ENCODE assay signal across 8 cellular contexts in genomic region chr10:133275683-133276092, GRCh38. TPM values are rescaled to one million over a fixed set of nuclear protein-coding genes. Genes with fewer than 3 reads are reported as not detected.
DNase-seq lines count a peak whose midpoint lies in the region; ATAC-seq and TF ChIP-seq lines count a peak whose summit lies in the region.

No MANE protein-coding gene starts in this region.

- peak overlapping the region; percentile 58; the same call in 1 of the 2 replicates for H3K9ac ChIP-seq in ES-I3 (ENCODE audit: low read depth, low read length)
- peak overlapping the region; percentile 60; the same call in 1 of the 2 replicates for H3K9ac ChIP-seq in KMS-11

- peaks cover 20% of the 10 kb centered on the region for H3K4me1 Mint-ChIP-seq in activated naive CD8-positive, alpha-beta T cell treated with anti-CD3 and anti-CD28 coated beads for 36 hours

- peak; percentile 62 for DNase-seq in activated naive CD8-positive, alpha-beta T cell treated with anti-CD3 and anti-CD28 coated beads for 36 hours
- no peak for DNase-seq in retinal pigment epithelial cell (ENCODE audit: low read depth)
- no peak for DNase-seq in NCI-H510A (lab: John Stamatoyannopoulos, UW)
- no peak for DNase-seq in NCI-H69 (lab: John Stamatoyannopoulos, UW)
- DNase-seq in OCI-M2 (lab: John Stamatoyannopoulos, UW; ENCODE audit: unreplicated experiment): no peak

- peak overlapping the region; percentile 82 for H3K27ac ChIP-seq in KMS-11

- H3K9me3 Mint-ChIP-seq in activated naive CD8-positive, alpha-beta T cell treated with anti-CD3 and anti-CD28 coated beads for 36 hours: no peaks in the 10 kb centered on the region

- no peaks in the 10 kb centered on the region for H3K27me3 Mint-ChIP-seq in activated naive CD8-positive, alpha-beta T cell treated with anti-CD3 and anti-CD28 coated beads for 36 hours

- peak overlapping the region; percentile 83 for H3K4me3 Mint-ChIP-seq in activated naive CD8-positive, alpha-beta T cell treated with anti-CD3 and anti-CD28 coated beads for 36 hours

- H3K36me3 Mint-ChIP-seq in activated naive CD8-positive, alpha-beta T cell treated with anti-CD3 and anti-CD28 coated beads for 36 hours: peaks cover 3% of the 10 kb centered on the region

- H2AFZ ChIP-seq in KMS-11 (ENCODE audit: low read depth): no peak overlapping the region

- peak overlapping the region; percentile 90 for H3K4me2 ChIP-seq in KMS-11

- H3K4me3 ChIP-seq in KMS-11 (IDR thresholded peaks at IDR 0.05; ENCODE audit: insufficient read depth, low read depth, low read length) (no peak overlapping the region), retinal pigment epithelial cell (ENCODE audit: low read length) (peak overlapping the region; percentile 31)

- H3K4me1 ChIP-seq in ES-I3 (ENCODE audit: insufficient read depth, low read length) (no peaks in the 10 kb centered on the region; the same call in 1 of the 2 replicates), KMS-11 (ENCODE audit: low read depth, poor library complexity, severe bottlenecking) (peaks cover 62% of the 10 kb centered on the region)

- no peaks in the 10 kb centered on the region for H3K9me3 ChIP-seq in ES-I3 (ENCODE audit: control insufficient read depth, insufficient read depth, low read length)

- 0 out of 2 replicates have a peak, but pooled peaks have one; percentile 23 for TF ChIP-seq CTCF in KMS-11 (conservative IDR thresholded peaks at IDR 0.05; ENCODE audit: low read depth, low read length)
- no peak for TF ChIP-seq CTCF in retinal pigment epithelial cell (conservative IDR thresholded peaks at IDR 0.05; ENCODE audit: low read depth, low read length)

- H3K27ac Mint-ChIP-seq in activated naive CD8-positive, alpha-beta T cell treated with anti-CD3 and anti-CD28 coated beads for 36 hours: peak overlapping the region; percentile 83

- peaks cover 4% of the 10 kb centered on the region; the same call in 1 of the 2 replicates for H3K36me3 ChIP-seq in ES-I3 (ENCODE audit: insufficient read depth, low read length)
- H3K36me3 ChIP-seq in KMS-11 (ENCODE audit: insufficient read depth): no peaks in the 10 kb centered on the region

- H3K79me2 ChIP-seq in KMS-11 (ENCODE audit: insufficient read depth, low read depth): no peaks in the 10 kb centered on the region

- H4K20me1 ChIP-seq in KMS-11 (ENCODE audit: insufficient read depth): no peaks in the 10 kb centered on the region

- peak; percentile 29 for ATAC-seq in GM21447 (IDR thresholded peaks at IDR 0.05; ENCODE audit: unreplicated experiment)

- H3K27me3 ChIP-seq in KMS-11 (ENCODE audit: insufficient read depth, low read depth): no peaks in the 10 kb centered on the region

RNA-seq across cellular contexts. Expression of gene ADAM8, which starts 1.0 kb away (rescaled TPM):
- total RNA-seq in activated naive CD8-positive, alpha-beta T cell treated with anti-CD3 and anti-CD28 coated beads for 36 hours: 10 to 100 TPM; 34.7 to 41.1 TPM

RNA-seq across cellular contexts. Expression of gene TUBGCP2, which starts 33.0 kb away (rescaled TPM):
- 10 to 100 TPM; 53.3 to 57.8 TPM for total RNA-seq in activated naive CD8-positive, alpha-beta T cell treated with anti-CD3 and anti-CD28 coated beads for 36 hours

RNA-seq across cellular contexts. Expression of gene ZNF511, which starts 33.0 kb away (rescaled TPM):
- 10 to 100 TPM; 73.4 to 77.3 TPM for total RNA-seq in activated naive CD8-positive, alpha-beta T cell treated with anti-CD3 and anti-CD28 coated beads for 36 hours

RNA-seq across cellular contexts. Expression of gene VENTX, which starts 38.0 kb away (rescaled TPM):
- total RNA-seq in activated naive CD8-positive, alpha-beta T cell treated with anti-CD3 and anti-CD28 coated beads for 36 hours: not detected

RNA-seq across cellular contexts. Expression of gene UTF1, which starts 45.7 kb away (rescaled TPM):
- total RNA-seq in activated naive CD8-positive, alpha-beta T cell treated with anti-CD3 and anti-CD28 coated beads for 36 hours: not detected
